8 cellular contexts compared by ENCODE assay signal in genomic region chr22:46561435-46561905, GRCh38. TPM values are rescaled to one million over a fixed set of nuclear protein-coding genes. Genes with fewer than 3 reads are reported as not detected.
DNase-seq lines count a peak whose midpoint lies in the region; ATAC-seq, FAIRE-seq and TF ChIP-seq lines count a peak whose summit lies in the region.

No MANE protein-coding gene starts in this region.

- POLR2A ChIA-PET in PC-3 (lab: Charles Lee; ENCODE audit: unreplicated experiment), result no interaction called here

- H3K9me3 Mint-ChIP-seq in glutamatergic neuron (ENCODE audit: unreplicated experiment), result peaks cover 15% of the 10 kb centered on the region
- peaks cover 5% of the 10 kb centered on the region for H3K9me3 Mint-ChIP-seq in mesothelial cell of epicardium

- H3K4me1 Mint-ChIP-seq in glutamatergic neuron (ENCODE audit: low read depth, unreplicated experiment) (peaks cover 18% of the 10 kb centered on the region), mesothelial cell of epicardium (no peaks in the 10 kb centered on the region)

- H3K27me3 Mint-ChIP-seq in glutamatergic neuron (ENCODE audit: unreplicated experiment) (peaks cover 12% of the 10 kb centered on the region), mesothelial cell of epicardium (ENCODE audit: low read depth) (peaks cover 5% of the 10 kb centered on the region)

- no TSS peak for BruUV-seq in PC-3 (replicated peaks; lab: Mats Ljungman, UMichigan)

- no peak overlapping the region for H3K4me3 ChIP-seq in PC-3 (ENCODE audit: low read length)

- H3K27ac ChIP-seq in PC-3 (ENCODE audit: low read length), result no peak overlapping the region

- H3K9ac ChIP-seq in PC-3 (ENCODE audit: low read length), result no peak overlapping the region

- H3K4me2 ChIP-seq in PC-3 (ENCODE audit: low read length), result no peak overlapping the region

- H3F3A ChIP-seq in PC-3 (ENCODE audit: low read length, unreplicated experiment), result no peaks in the 10 kb centered on the region

- no peaks in the 10 kb centered on the region for H3K79me2 ChIP-seq in PC-3 (ENCODE audit: low read length)

- DNase-seq in Caki2 (ENCODE audit: low read depth), result peak; percentile 78
- DNase-seq in GM19239 (ENCODE audit: insufficient read length, low spot score), result no peak
- peak; percentile 22 for DNase-seq in PC-3
- peak; percentile 65 for DNase-seq in glutamatergic neuron
- DNase-seq in NCI-H2227 (lab: John Stamatoyannopoulos, UW; ENCODE audit: unreplicated experiment), result no peak
- no peak for DNase-seq in T1000 (lab: John Stamatoyannopoulos, UW)
- no peak for DNase-seq in mesothelial cell of epicardium (ENCODE audit: low spot score in 2 of 2, unreplicated experiment in 2 of 2)

- H4K20me1 ChIP-seq in PC-3 (ENCODE audit: low read length), result no peaks in the 10 kb centered on the region

- H3K36me3 ChIP-seq in PC-3 (ENCODE audit: low read depth, low read length), result no peaks in the 10 kb centered on the region

- peak overlapping the region; percentile 64 for H3K4me3 Mint-ChIP-seq in glutamatergic neuron (ENCODE audit: unreplicated experiment)
- no peak overlapping the region for H3K4me3 Mint-ChIP-seq in mesothelial cell of epicardium

- H3K36me3 Mint-ChIP-seq in glutamatergic neuron (ENCODE audit: unreplicated experiment) (peaks cover 6% of the 10 kb centered on the region), mesothelial cell of epicardium (peaks cover 3% of the 10 kb centered on the region)

- no peaks in the 10 kb centered on the region for H3K9me3 ChIP-seq in PC-3 (ENCODE audit: low read length)

- ATAC-seq in PC-3, result no peak
- ATAC-seq in HG03097 (IDR thresholded peaks at IDR 0.05; ENCODE audit: low FRiP score, unreplicated experiment), result no peak

- CTCF ChIA-PET in PC-3 (lab: Charles Lee), result no interaction called here

- H3K4me1 ChIP-seq in PC-3 (ENCODE audit: insufficient read depth, low read length), result peaks cover 16% of the 10 kb centered on the region

- TF ChIP-seq CTCF in PC-3 (conservative IDR thresholded peaks at IDR 0.05; ENCODE audit: low read depth, low read length) (no peak), glutamatergic neuron (IDR thresholded peaks at IDR 0.05; ENCODE audit: partially characterized antibody, unreplicated experiment) (no peak), mesothelial cell of epicardium (IDR thresholded peaks at IDR 0.05; ENCODE audit: unreplicated experiment) (no peak)

- no peaks in the 10 kb centered on the region for H3K27me3 ChIP-seq in PC-3 (ENCODE audit: low read length)

- in situ Hi-C loops in Caki2 (cut with HindIII; ENCODE audit: low pct_unique_long_range_greater_than_20kb, low sequenced_read_pairs), result no loop called here

- H3K27ac Mint-ChIP-seq in glutamatergic neuron (ENCODE audit: unreplicated experiment) (peak overlapping the region; percentile 55), mesothelial cell of epicardium (no peak overlapping the region)

- no peaks in the 10 kb centered on the region for H3K9me2 ChIP-seq in PC-3 (replicated peaks; ENCODE audit: low read length)

- peak overlapping the region; percentile 55; the same call in 1 of the 2 replicates for H2AFZ ChIP-seq in PC-3 (ENCODE audit: low read length)

- intact Hi-C loops in PC-3 (cut with micrococcal nuclease), result loop anchor here (5.0 to 10.0 kb wide), 2 partner anchors 96 to 203 kb away; partner anchors contain the start of gene TBC1D22A

- peak; percentile 93 for FAIRE-seq in GM19239 (lab: Jason Lieb, UNC)

RNA-seq across cellular contexts. Expression of gene CELSR1, which starts 24.1 kb away (rescaled TPM):
- 94.1 and 98.7 TPM in 2 replicates for total RNA-seq in Caki2 (2014; rRNA removed; shearing (Covaris generic); ENCODE audit: low replicate concordance)
- total RNA-seq in PC-3 (2014; rRNA removed) (14.2 and 19.3 TPM in 2 replicates), glutamatergic neuron (ENCODE audit: unreplicated experiment) (0.27 TPM), mesothelial cell of epicardium (17.8 to 18.8 TPM (median 18.4 TPM) in 3 replicates)

RNA-seq across cellular contexts. Expression of gene GRAMD4, which starts 58.7 kb away (rescaled TPM):
- total RNA-seq in Caki2 (2014; rRNA removed; shearing (Covaris generic); ENCODE audit: low replicate concordance), result 21.5 and 46.8 TPM in 2 replicates
- 18.9 and 25.3 TPM in 2 replicates for total RNA-seq in PC-3 (2014; rRNA removed)
- total RNA-seq in glutamatergic neuron (ENCODE audit: unreplicated experiment), result 85.7 TPM
- 58.3 to 63.0 TPM (median 60.5 TPM) in 3 replicates for total RNA-seq in mesothelial cell of epicardium

Comparison
In these comparisons a context has a peak if more than half of its experiments do, and no peak if none do; other contexts are left out.
1. DNase-seq: peak in Caki2 (single experiment), PC-3 (single experiment) and glutamatergic neuron (single experiment); none in GM19239 (single experiment), NCI-H2227 (single experiment), T1000 (single experiment) and mesothelial cell of epicardium (0 of 2).
2. RNA of gene CELSR1, which starts 24.1 kb away (total RNA-seq): 94.1 to 98.7 TPM in Caki2, 17.8 to 18.8 TPM in mesothelial cell of epicardium and 14.2 to 19.3 TPM in PC-3; 0.27 TPM in glutamatergic neuron (single experiment); every median in the first group is over 10 times any median in the second.